ENCODE assay signal across 14 cellular contexts in the genomic region with DNA sequence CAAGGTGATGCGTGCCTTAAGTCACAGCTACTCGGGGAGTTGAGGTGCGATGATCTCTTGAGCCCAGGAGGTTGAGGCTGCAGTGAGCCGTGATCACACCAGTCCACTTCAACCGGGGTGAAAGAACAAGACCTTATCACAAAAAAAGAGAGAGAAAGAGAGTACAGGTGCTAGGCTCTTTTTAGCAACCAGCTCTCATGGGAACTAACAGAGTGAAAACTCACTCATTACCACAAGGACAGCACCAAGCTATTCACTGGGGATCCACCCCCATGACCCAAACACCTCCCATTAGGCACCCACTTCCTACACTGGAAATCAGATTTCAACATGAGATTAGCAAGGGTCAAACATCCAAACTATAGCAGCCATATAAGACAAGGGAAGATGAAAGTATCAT.
DNase-seq lines count a peak whose midpoint lies in the region; ATAC-seq, FAIRE-seq and TF ChIP-seq lines count a peak whose summit lies in the region.
"Had no signal": no experiment of that assay in that cellular context is flagged by ENCODE, and none has a peak within 500 bp of the region (broad histone marks: within the 10 kb centered on the region; RNA-seq: fewer than 3 reads in every experiment).

No MANE protein-coding gene starts in this region.

- no peak overlapping the region for H2AFZ ChIP-seq in GM12878 (ENCODE audit: control insufficient read depth, low read depth, low read length)

- peak overlapping the region; percentile 64 for H3K4me2 ChIP-seq in GM12878 (ENCODE audit: control insufficient read depth, insufficient read depth)

- H3K4me3 ChIP-seq in GM12878 (no peak overlapping the region), WERI-Rb-1 (ENCODE audit: low read depth, low read length) (no peak overlapping the region), breast epithelium (no peak overlapping the region)

- SMC1A ChIA-PET in GM12878 (lab: Charles Lee; ENCODE audit: uncharacterized antibody, unreplicated experiment): interaction anchor here (0.9 to 6.5 kb wide), 7 partner anchors 9 to 70 kb away, joined by 3 to 82 read pairs (median 7); no protein-coding TSS in a partner anchor

- intact Hi-C loops in GM12878 (cut with micrococcal nuclease; ENCODE audit: unreplicated experiment) (no loop called here), breast epithelium (cut with DNase I; ENCODE audit: low total_unique reads) (no loop called here)

- DNase-seq in GM12878 (ENCODE audit: low read depth, low spot score) (peak; percentile 82), NCI-H748 treated with DMSO at 0.1 percent for 48 hours (lab: John Stamatoyannopoulos, UW) (no peak), WERI-Rb-1 (no peak), NCI-H69 (lab: John Stamatoyannopoulos, UW) (no peak), breast epithelium (ENCODE audit: low spot score in 2 of 2) (no peak)
- DNase-seq: activated CD8-positive, alpha-beta memory T cell treated with anti-CD3 and anti-CD28 coated beads, Interleukin-2, amount 50 U/mL, for 48 hours; CD4-positive, alpha-beta memory T cell; GOT3; NCI-H1436; NCI-H82; SIG-M5 had no signal

- peaks cover 78% of the 10 kb centered on the region for H3K79me2 ChIP-seq in GM12878 (ENCODE audit: control insufficient read depth, insufficient read depth, low read length)

- TF ChIP-seq EP300 in GM12878 (IDR thresholded peaks at IDR 0.05; ENCODE audit: borderline replicate concordance in 1 of 2, control insufficient read depth in 1 of 2, low read depth in 2 of 2, low read length in 2 of 2): peak; percentile 52 to 75; a peak in 2 of 4 replicates

- no peak for FAIRE-seq in GM12878 (lab: Jason Lieb, UNC)

- in situ Hi-C loops in GM12878 (cut with MboI): no loop called here

- peaks cover 26% of the 10 kb centered on the region for H3K4me1 ChIP-seq in GM12878 (ENCODE audit: control insufficient read depth, insufficient read depth, low read length)
- H3K4me1 ChIP-seq in breast epithelium: no peaks in the 10 kb centered on the region

- TF ChIP-seq POLR2A in GM12878 (IDR thresholded peaks at IDR 0.05; ENCODE audit: low read depth, low read length): no peak
- TF ChIP-seq POLR2A in breast epithelium (IDR thresholded peaks at IDR 0.05): no peak

- H3K36me3 ChIP-seq in GM12878 (ENCODE audit: control insufficient read depth in 2 of 2, insufficient read depth in 2 of 2, low read length in 1 of 2): peaks cover 0 to 6% of the 10 kb centered on the region in 2 experiments; a peak in 3 of 4 replicates
- no peaks in the 10 kb centered on the region for H3K36me3 ChIP-seq in WERI-Rb-1
- H3K36me3 ChIP-seq in breast epithelium: no peaks in the 10 kb centered on the region

- WGBS in GM12878 (ENCODE audit: insufficient coverage, insufficient replicate concordance, low lambda C conversion rate, missing lambda C conversion rate): 9% methylated on average over 5 of the region's 5 CpGs

- CTCF ChIA-PET in GM12878 (lab: Yijun Ruan, JAX): interaction anchor here (0.7 to 1.5 kb wide), 6 partner anchors 9 to 36 kb away, joined by 3 to 8 read pairs (median 3); no protein-coding TSS in a partner anchor

- H3K9ac ChIP-seq in GM12878 (ENCODE audit: control insufficient read depth, insufficient read depth, low read length): no peak overlapping the region

- H3K9me3 ChIP-seq in GM12878 (replicated peaks; ENCODE audit: control insufficient read depth, insufficient read depth, low read length) (peaks cover 9% of the 10 kb centered on the region), WERI-Rb-1 (ENCODE audit: severe bottlenecking) (no peaks in the 10 kb centered on the region), breast epithelium (peaks cover 0 to 6% of the 10 kb centered on the region in 2 donors)

- ATAC-seq in GM18873 (IDR thresholded peaks at IDR 0.05; ENCODE audit: low FRiP score, unreplicated experiment): peak; percentile 54
- ATAC-seq in GM21529 (IDR thresholded peaks at IDR 0.05; ENCODE audit: unreplicated experiment): peak; percentile 90
- peak; percentile 64 for ATAC-seq in HG03045 (IDR thresholded peaks at IDR 0.05; ENCODE audit: unreplicated experiment)
- ATAC-seq in GM12878: peak; percentile 83

- H3K27me3 ChIP-seq in GM12878 (replicated peaks in 1 of 2; ENCODE audit: control insufficient read depth in 2 of 2, insufficient read depth in 2 of 2, low read length in 1 of 2): no peaks in the 10 kb centered on the region
- H3K27me3 ChIP-seq in WERI-Rb-1 (ENCODE audit: insufficient read depth, low read depth, severe bottlenecking): no peaks in the 10 kb centered on the region
- no peaks in the 10 kb centered on the region for H3K27me3 ChIP-seq in breast epithelium

- no peaks in the 10 kb centered on the region for H4K20me1 ChIP-seq in GM12878 (ENCODE audit: control insufficient read depth, insufficient read depth)

- peak overlapping the region; percentile 79 for H3K27ac ChIP-seq in GM12878 (ENCODE audit: control insufficient read depth, insufficient read depth)
- no peak overlapping the region for H3K27ac ChIP-seq in WERI-Rb-1
- no peak overlapping the region for H3K27ac ChIP-seq in breast epithelium

- RAD21 ChIA-PET in GM12878 (lab: Charles Lee; ENCODE audit: unreplicated experiment): interaction anchor here (0.6 to 5.8 kb wide), 10 partner anchors 9 to 1595 kb away, joined by 3 to 51 read pairs (median 6); no protein-coding TSS in a partner anchor

- no peak for TF ChIP-seq CTCF in GM12878 (IDR thresholded peaks at IDR 0.05 in 2 of 3, conservative IDR thresholded peaks at IDR 0.05 in 1 of 3; ENCODE audit: control insufficient read depth in 2 of 3, extremely low read depth in 1 of 3, insufficient read depth in 1 of 3, low read depth in 3 of 3, low read length in 3 of 3)
- no peak for TF ChIP-seq CTCF in WERI-Rb-1 (IDR thresholded peaks at IDR 0.05; ENCODE audit: low read depth, low read length)
- no peak for TF ChIP-seq CTCF in breast epithelium (IDR thresholded peaks at IDR 0.05)

- no peak for TF ChIP-seq RAD21 in GM12878 (IDR thresholded peaks at IDR 0.05; ENCODE audit: insufficient read depth, low read depth, low read length)

- POLR2A ChIA-PET in GM12878 (lab: Charles Lee): interaction anchor here (0.7 to 1.9 kb wide), 5 partner anchors 9 to 36 kb away, joined by 3 to 12 read pairs (median 4); no protein-coding TSS in a partner anchor

- no TSS peak for BruUV-seq in GM12878 (replicated peaks; lab: Mats Ljungman, UMichigan)

TF ChIP-seq in GM12878, 131 proteins besides CTCF, POLR2A, EP300 and RAD21 (continues in another document):
- TF ChIP-seq RUNX3 (IDR thresholded peaks at IDR 0.05; ENCODE audit: low read length): peak; percentile 80
- peak; percentile 43; the same call in 1 of the 2 replicates for TF ChIP-seq PAX5 (IDR thresholded peaks at IDR 0.05; ENCODE audit: borderline replicate concordance, low read depth, low read length)
- TF ChIP-seq CBX5 (IDR thresholded peaks at IDR 0.05; ENCODE audit: low read depth): no peak
- peak; percentile 43; the same call in 1 of the 2 replicates for TF ChIP-seq EED (IDR thresholded peaks at IDR 0.05; ENCODE audit: low read depth)
- TF ChIP-seq, protein P1, sequence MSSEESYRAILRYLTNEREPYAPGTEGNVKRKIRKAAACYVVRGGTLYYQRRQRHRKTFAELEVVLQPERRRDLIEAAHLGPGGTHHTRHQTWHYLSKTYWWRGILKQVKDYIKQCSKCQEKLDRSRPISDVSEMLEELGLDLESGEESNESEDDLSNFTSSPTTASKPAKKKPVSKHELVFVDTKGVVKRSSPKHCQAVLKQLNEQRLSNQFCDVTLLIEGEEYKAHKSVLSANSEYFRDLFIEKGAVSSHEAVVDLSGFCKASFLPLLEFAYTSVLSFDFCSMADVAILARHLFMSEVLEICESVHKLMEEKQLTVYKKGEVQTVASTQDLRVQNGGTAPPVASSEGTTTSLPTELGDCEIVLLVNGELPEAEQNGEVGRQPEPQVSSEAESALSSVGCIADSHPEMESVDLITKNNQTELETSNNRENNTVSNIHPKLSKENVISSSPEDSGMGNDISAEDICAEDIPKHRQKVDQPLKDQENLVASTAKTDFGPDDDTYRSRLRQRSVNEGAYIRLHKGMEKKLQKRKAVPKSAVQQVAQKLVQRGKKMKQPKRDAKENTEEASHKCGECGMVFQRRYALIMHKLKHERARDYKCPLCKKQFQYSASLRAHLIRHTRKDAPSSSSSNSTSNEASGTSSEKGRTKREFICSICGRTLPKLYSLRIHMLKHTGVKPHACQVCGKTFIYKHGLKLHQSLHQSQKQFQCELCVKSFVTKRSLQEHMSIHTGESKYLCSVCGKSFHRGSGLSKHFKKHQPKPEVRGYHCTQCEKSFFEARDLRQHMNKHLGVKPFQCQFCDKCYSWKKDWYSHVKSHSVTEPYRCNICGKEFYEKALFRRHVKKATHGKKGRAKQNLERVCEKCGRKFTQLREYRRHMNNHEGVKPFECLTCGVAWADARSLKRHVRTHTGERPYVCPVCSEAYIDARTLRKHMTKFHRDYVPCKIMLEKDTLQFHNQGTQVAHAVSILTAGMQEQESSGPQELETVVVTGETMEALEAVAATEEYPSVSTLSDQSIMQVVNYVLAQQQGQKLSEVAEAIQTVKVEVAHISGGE (CRISPR knock-in tag; IDR thresholded peaks at IDR 0.05): no peak
- no peak for TF ChIP-seq NFYA (IDR thresholded peaks at IDR 0.05; ENCODE audit: borderline replicate concordance, low read depth, low read length)
- TF ChIP-seq, protein P2, sequence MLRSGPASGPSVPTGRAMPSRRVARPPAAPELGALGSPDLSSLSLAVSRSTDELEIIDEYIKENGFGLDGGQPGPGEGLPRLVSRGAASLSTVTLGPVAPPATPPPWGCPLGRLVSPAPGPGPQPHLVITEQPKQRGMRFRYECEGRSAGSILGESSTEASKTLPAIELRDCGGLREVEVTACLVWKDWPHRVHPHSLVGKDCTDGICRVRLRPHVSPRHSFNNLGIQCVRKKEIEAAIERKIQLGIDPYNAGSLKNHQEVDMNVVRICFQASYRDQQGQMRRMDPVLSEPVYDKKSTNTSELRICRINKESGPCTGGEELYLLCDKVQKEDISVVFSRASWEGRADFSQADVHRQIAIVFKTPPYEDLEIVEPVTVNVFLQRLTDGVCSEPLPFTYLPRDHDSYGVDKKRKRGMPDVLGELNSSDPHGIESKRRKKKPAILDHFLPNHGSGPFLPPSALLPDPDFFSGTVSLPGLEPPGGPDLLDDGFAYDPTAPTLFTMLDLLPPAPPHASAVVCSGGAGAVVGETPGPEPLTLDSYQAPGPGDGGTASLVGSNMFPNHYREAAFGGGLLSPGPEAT (IDR thresholded peaks at IDR 0.05; ENCODE audit: low read depth): peak; percentile 71; the same call in 1 of the 2 replicates
- TF ChIP-seq NFIC (IDR thresholded peaks at IDR 0.05; ENCODE audit: low read depth, low read length): 0 out of 2 replicates have a peak, but pooled peaks have one; percentile 23
